23 cellular contexts compared by ENCODE assay signal in the genomic region with DNA sequence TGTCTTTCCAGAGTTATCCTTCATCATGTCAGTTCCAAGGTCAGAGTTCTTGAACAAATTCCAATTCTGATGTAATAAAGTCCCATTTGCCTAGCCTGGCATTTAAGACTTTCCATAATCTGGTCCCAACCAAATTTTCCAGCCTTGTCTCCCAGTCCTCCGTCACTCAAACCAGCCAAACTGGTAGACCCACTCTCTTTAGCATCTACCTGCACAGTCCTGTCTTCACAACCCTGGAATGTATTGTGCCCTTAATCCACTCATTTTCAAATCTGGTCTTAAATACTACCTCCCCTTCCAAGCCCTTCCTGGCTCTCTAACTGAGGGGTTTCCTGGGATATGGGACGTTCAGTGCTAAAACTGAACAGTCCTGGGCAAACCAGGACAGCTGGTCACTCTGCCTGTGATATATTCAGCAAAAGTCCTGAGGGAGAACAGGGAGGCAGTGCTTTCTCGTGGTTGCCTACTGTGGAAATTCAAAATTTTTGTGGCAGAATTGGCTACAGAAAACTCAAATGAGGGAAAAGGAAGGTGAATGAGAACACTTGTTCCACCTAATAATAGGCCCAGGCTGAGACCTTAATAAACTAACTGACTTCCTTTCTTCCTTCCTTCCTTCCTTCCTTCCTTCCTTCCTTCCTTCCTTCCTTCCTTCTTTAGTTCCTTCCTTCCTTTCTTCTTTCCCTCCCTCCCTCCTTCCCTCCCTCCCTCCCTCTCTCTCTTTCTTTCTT.
"Had no signal": no experiment of that assay in that cellular context is flagged by ENCODE, and none has a peak within 500 bp of the region (broad histone marks: within the 10 kb centered on the region; RNA-seq: fewer than 3 reads in every experiment).

No MANE protein-coding gene starts in this region.

- H3K36me3 Mint-ChIP-seq: natural killer cell treated with Interleukin-12 subunit alpha and Interleukin-12 subunit beta and Interleukin-15 and Interleukin-18, amount 100 ng/mL, for 72 hours had no signal

- H3K4me1 Mint-ChIP-seq: activated CD4-positive, alpha-beta memory T cell treated with anti-CD3 and anti-CD28 coated beads, Interleukin-2, amount 10 ng/mL, durations not matched to agents 7 days and 5 days; activated CD4-positive, alpha-beta T cell treated with anti-CD3 and anti-CD28 coated beads, Interleukin-2, amount 10 ng/mL, durations not matched to agents 24 days and 14 days; activated naive CD8-positive, alpha-beta T cell treated with anti-CD3 and anti-CD28 coated beads, Interleukin-2, amount 50 U/mL, for 24 hours; immature natural killer cell had no signal

- H3K9me3 Mint-ChIP-seq: activated CD4-positive, alpha-beta memory T cell treated with anti-CD3 and anti-CD28 coated beads, Interleukin-2, amount 10 ng/mL, durations not matched to agents 7 days and 5 days; activated CD4-positive, alpha-beta T cell treated with anti-CD3 and anti-CD28 coated beads, Interleukin-2, amount 10 ng/mL, durations not matched to agents 24 days and 14 days; activated naive CD8-positive, alpha-beta T cell treated with anti-CD3 and anti-CD28 coated beads, Interleukin-2, amount 50 U/mL, for 24 hours; activated T-cell treated with anti-CD3 and anti-CD28 coated beads, Interleukin-2, amount 50 U/mL, for 72 hours; immature natural killer cell; natural killer cell treated with Interleukin-12 subunit alpha and Interleukin-12 subunit beta and Interleukin-15 and Interleukin-18, amount 100 ng/mL, for 72 hours had no signal

- H3K27me3 Mint-ChIP-seq: activated naive CD8-positive, alpha-beta T cell treated with anti-CD3 and anti-CD28 coated beads, Interleukin-2, amount 50 U/mL, for 24 hours had no signal

- ATAC-seq: activated naive CD8-positive, alpha-beta T cell treated with anti-CD3 and anti-CD28 coated beads, Interleukin-2, amount 50 U/mL, for 24 hours; activated T-cell treated with anti-CD3 and anti-CD28 coated beads, Interleukin-2, amount 50 U/mL, for 72 hours; natural killer cell treated with Interleukin-12 subunit alpha and Interleukin-12 subunit beta and Interleukin-15 and Interleukin-18, amount 100 ng/mL, for 72 hours; psoas muscle had no signal

- DNase-seq: activated CD4-positive, alpha-beta memory T cell treated with anti-CD3 and anti-CD28 coated beads, Interleukin-2, amount 10 ng/mL, durations not matched to agents 7 days and 5 days; activated CD4-positive, alpha-beta T cell treated with anti-CD3 and anti-CD28 coated beads, Interleukin-2, amount 10 ng/mL, durations not matched to agents 24 days and 14 days; activated CD4-positive, CD25-positive, alpha-beta regulatory T cell; activated effector memory CD4-positive, alpha-beta T cell treated with Interleukin-2 at 50 U/mL for 16 hours; activated naive CD4-positive, alpha-beta T cell treated with anti-CD3 and anti-CD28 coated beads, Interleukin-2, amount 50 U/mL, for 16 hours; activated naive CD8-positive, alpha-beta T cell treated with anti-CD3 and anti-CD28 coated beads, Interleukin-2, amount 50 U/mL, for 24 hours; activated T-cell treated with anti-CD3 and anti-CD28 coated beads, Interleukin-2, amount 50 U/mL, for 72 hours; foreskin melanocyte; immature natural killer cell; left ventricle myocardium inferior; midbrain; ovary; psoas muscle; stimulated activated CD4-positive, alpha-beta T cell treated with anti-CD3 and anti-CD28 coated beads, Interleukin-4, amount 100 ng/mL, for 24 hours; stimulated activated naive CD4-positive, alpha-beta T cell treated with Interleukin-2 at 50 U/mL for 16 hours; T-helper 1 cell; T1000; upper lobe of left lung had no signal

- H3K4me3 ChIP-seq: left ventricle myocardium inferior, ovary, psoas muscle, right atrium auricular region, thoracic aorta, upper lobe of left lung had no signal

- H3K27ac Mint-ChIP-seq: activated CD4-positive, alpha-beta memory T cell treated with anti-CD3 and anti-CD28 coated beads, Interleukin-2, amount 10 ng/mL, durations not matched to agents 7 days and 5 days; activated CD4-positive, alpha-beta T cell treated with anti-CD3 and anti-CD28 coated beads, Interleukin-2, amount 10 ng/mL, durations not matched to agents 24 days and 14 days; activated naive CD8-positive, alpha-beta T cell treated with anti-CD3 and anti-CD28 coated beads, Interleukin-2, amount 50 U/mL, for 24 hours; activated T-cell treated with anti-CD3 and anti-CD28 coated beads, Interleukin-2, amount 50 U/mL, for 72 hours; natural killer cell treated with Interleukin-12 subunit alpha and Interleukin-12 subunit beta and Interleukin-15 and Interleukin-18, amount 100 ng/mL, for 72 hours had no signal

- H3K27ac ChIP-seq: left ventricle myocardium inferior, neutrophil, ovary, psoas muscle, right atrium auricular region, thoracic aorta, upper lobe of left lung had no signal

- FAIRE-seq: endometrium had no signal

- H3K4me3 Mint-ChIP-seq: activated CD4-positive, alpha-beta memory T cell treated with anti-CD3 and anti-CD28 coated beads, Interleukin-2, amount 10 ng/mL, durations not matched to agents 7 days and 5 days; activated CD4-positive, alpha-beta T cell treated with anti-CD3 and anti-CD28 coated beads, Interleukin-2, amount 10 ng/mL, durations not matched to agents 24 days and 14 days; activated naive CD8-positive, alpha-beta T cell treated with anti-CD3 and anti-CD28 coated beads, Interleukin-2, amount 50 U/mL, for 24 hours; activated T-cell treated with anti-CD3 and anti-CD28 coated beads, Interleukin-2, amount 50 U/mL, for 72 hours; immature natural killer cell; natural killer cell treated with Interleukin-12 subunit alpha and Interleukin-12 subunit beta and Interleukin-15 and Interleukin-18, amount 100 ng/mL, for 72 hours had no signal

- H3K27me3 ChIP-seq: neutrophil, ovary, right atrium auricular region, upper lobe of left lung had no signal

- H3K36me3 ChIP-seq: left ventricle myocardium inferior, neutrophil, ovary, right atrium auricular region, thoracic aorta, upper lobe of left lung had no signal

- H3K9me3 ChIP-seq: left ventricle myocardium inferior, neutrophil, ovary, psoas muscle, right atrium auricular region, thoracic aorta, upper lobe of left lung had no signal

- H3K4me1 ChIP-seq: left ventricle myocardium inferior, psoas muscle, right atrium auricular region, upper lobe of left lung had no signal
